In genomic region chr22:38754247-38755154, GRCh38 we compare ENCODE assay signal across 8 cellular contexts. TPM values are rescaled to one million over a fixed set of nuclear protein-coding genes. Genes with fewer than 3 reads are reported as not detected.
DNase-seq lines count a peak whose midpoint lies in the region; ATAC-seq and TF ChIP-seq lines count a peak whose summit lies in the region.

No MANE protein-coding gene starts in this region.

- peak overlapping the region; percentile 92 for H3K27ac Mint-ChIP-seq in activated naive CD4-positive, alpha-beta T cell treated with anti-CD3 and anti-CD28 coated beads for 36 hours
- H3K27ac Mint-ChIP-seq in activated naive CD8-positive, alpha-beta T cell treated with anti-CD3 and anti-CD28 coated beads, Interleukin-2, amount 50 U/mL, for 24 hours = peak overlapping the region; percentile 86

- H3K27me3 Mint-ChIP-seq in activated naive CD4-positive, alpha-beta T cell treated with anti-CD3 and anti-CD28 coated beads for 36 hours (ENCODE audit: low read depth) = no peaks in the 10 kb centered on the region
- no peaks in the 10 kb centered on the region for H3K27me3 Mint-ChIP-seq in activated naive CD8-positive, alpha-beta T cell treated with anti-CD3 and anti-CD28 coated beads, Interleukin-2, amount 50 U/mL, for 24 hours

- no peak for ATAC-seq in activated naive CD8-positive, alpha-beta T cell treated with anti-CD3 and anti-CD28 coated beads, Interleukin-2, amount 50 U/mL, for 24 hours
- ATAC-seq in HG03097 (IDR thresholded peaks at IDR 0.05; ENCODE audit: low FRiP score, unreplicated experiment) (no peak), GM21515 (IDR thresholded peaks at IDR 0.05; ENCODE audit: unreplicated experiment) (no peak)

- peak overlapping the region; percentile 92 for H3K4me3 Mint-ChIP-seq in activated naive CD4-positive, alpha-beta T cell treated with anti-CD3 and anti-CD28 coated beads for 36 hours
- peak overlapping the region; percentile 92 for H3K4me3 Mint-ChIP-seq in activated naive CD8-positive, alpha-beta T cell treated with anti-CD3 and anti-CD28 coated beads, Interleukin-2, amount 50 U/mL, for 24 hours

- no peaks in the 10 kb centered on the region for H3K27me3 ChIP-seq in cardiac muscle cell

- TF ChIP-seq CTCF in cardiac muscle cell (IDR thresholded peaks at IDR 0.05; ENCODE audit: low read depth, low read length) = no peak

- peaks cover 2% of the 10 kb centered on the region for H3K4me1 ChIP-seq in cardiac muscle cell (ENCODE audit: low read depth)

- H3K9me3 Mint-ChIP-seq in activated naive CD4-positive, alpha-beta T cell treated with anti-CD3 and anti-CD28 coated beads for 36 hours = no peaks in the 10 kb centered on the region
- H3K9me3 Mint-ChIP-seq in activated naive CD8-positive, alpha-beta T cell treated with anti-CD3 and anti-CD28 coated beads, Interleukin-2, amount 50 U/mL, for 24 hours = no peaks in the 10 kb centered on the region

- intact Hi-C loops in activated naive CD4-positive, alpha-beta T cell treated with anti-CD3 and anti-CD28 coated beads for 36 hours (cut with micrococcal nuclease) = loop anchor here (1.0 to 10.0 kb wide), 7 partner anchors 40 to 572 kb away; partner anchors contain the start of genes DNAL4, GTPBP1, MAFF and NPTXR

- peak overlapping the region; percentile 83 for H3K27ac ChIP-seq in cardiac muscle cell

- CTCF ChIA-PET in activated naive CD4-positive, alpha-beta T cell treated with anti-CD3 and anti-CD28 coated beads for 36 hours (lab: Charles Lee) = interaction anchor here (1.5 to 1.7 kb wide), 2 partner anchors 14 to 22 kb away, joined by 4 to 5 read pairs; no protein-coding TSS in a partner anchor

- H3K4me1 Mint-ChIP-seq in activated naive CD4-positive, alpha-beta T cell treated with anti-CD3 and anti-CD28 coated beads for 36 hours (ENCODE audit: low read depth) = peaks cover 62% of the 10 kb centered on the region
- H3K4me1 Mint-ChIP-seq in activated naive CD8-positive, alpha-beta T cell treated with anti-CD3 and anti-CD28 coated beads, Interleukin-2, amount 50 U/mL, for 24 hours = peaks cover 74% of the 10 kb centered on the region

- no peaks in the 10 kb centered on the region for H3K9me3 ChIP-seq in cardiac muscle cell (ENCODE audit: low read depth)

- peak; percentile 72 for DNase-seq in activated naive CD4-positive, alpha-beta T cell treated with anti-CD3 and anti-CD28 coated beads for 36 hours
- no peak for DNase-seq in activated naive CD4-positive, alpha-beta T cell treated with anti-CD3 and anti-CD28 coated beads, Interleukin-2, amount 50 U/mL, for 16 hours
- DNase-seq in NCI-H526 treated with DMSO at 0.1 percent for 48 hours (lab: John Stamatoyannopoulos, UW) (peak; percentile 8), cardiac muscle cell (ENCODE audit: low read depth in 1 of 2, low spot score in 1 of 2) (peak; percentile 41 to 78), occipital lobe (lab: John Stamatoyannopoulos, UW) (peak; percentile 55)
- DNase-seq in activated naive CD8-positive, alpha-beta T cell treated with anti-CD3 and anti-CD28 coated beads, Interleukin-2, amount 50 U/mL, for 24 hours = peak; percentile 38

- peak overlapping the region; percentile 84 for H3K4me3 ChIP-seq in cardiac muscle cell

- H3K36me3 Mint-ChIP-seq in activated naive CD4-positive, alpha-beta T cell treated with anti-CD3 and anti-CD28 coated beads for 36 hours (ENCODE audit: low read depth) = peaks cover 28% of the 10 kb centered on the region
- peaks cover 30% of the 10 kb centered on the region for H3K36me3 Mint-ChIP-seq in activated naive CD8-positive, alpha-beta T cell treated with anti-CD3 and anti-CD28 coated beads, Interleukin-2, amount 50 U/mL, for 24 hours (ENCODE audit: low read depth)

- peaks cover 21% of the 10 kb centered on the region for H3K36me3 ChIP-seq in cardiac muscle cell

RNA-seq across cellular contexts. Expression of gene SUN2, which starts 1.3 kb away (rescaled TPM):
- total RNA-seq in activated naive CD4-positive, alpha-beta T cell treated with anti-CD3 and anti-CD28 coated beads for 36 hours = 100 to 1,000 TPM; 120 to 121 TPM
- 41.4 and 105 TPM in 2 replicates for total RNA-seq in cardiac muscle cell
- 28.0 and 78.1 TPM in 2 replicates for polyA plus RNA-seq in cardiac muscle cell
- total RNA-seq in occipital lobe = 78.1 TPM

RNA-seq across cellular contexts. Expression of gene DNAL4, which starts 39.4 kb away (rescaled TPM):
- 1 to 10 TPM; 5.9 to 8.0 TPM for total RNA-seq in activated naive CD4-positive, alpha-beta T cell treated with anti-CD3 and anti-CD28 coated beads for 36 hours
- total RNA-seq in cardiac muscle cell (42.3 and 48.5 TPM in 2 replicates), occipital lobe (17.3 TPM)
- polyA plus RNA-seq in cardiac muscle cell = 39.7 and 55.4 TPM in 2 replicates

RNA-seq across cellular contexts. Expression of gene GTPBP1, which starts 48.8 kb away (rescaled TPM):
- total RNA-seq in activated naive CD4-positive, alpha-beta T cell treated with anti-CD3 and anti-CD28 coated beads for 36 hours = 100 to 1,000 TPM in 1 of 2 experiments, 10 to 100 TPM in 1; 98.9 to 107 TPM
- total RNA-seq in cardiac muscle cell (72.6 and 92.2 TPM in 2 replicates), occipital lobe (32.1 TPM)
- 49.8 and 65.3 TPM in 2 replicates for polyA plus RNA-seq in cardiac muscle cell

RNA-seq across cellular contexts. Expression of gene JOSD1, which starts 53.8 kb away (rescaled TPM):
- 10 to 100 TPM; 48.9 to 54.3 TPM for total RNA-seq in activated naive CD4-positive, alpha-beta T cell treated with anti-CD3 and anti-CD28 coated beads for 36 hours
- total RNA-seq in cardiac muscle cell (37.0 and 41.0 TPM in 2 replicates), occipital lobe (66.1 TPM)
- polyA plus RNA-seq in cardiac muscle cell = 3.1 and 4.4 TPM in 2 replicates
